In genomic region chr11:110251837-110252236, GRCh38 we compare ENCODE assay signal across 11 cellular contexts. TPM values are rescaled to one million over a fixed set of nuclear protein-coding genes. Genes with fewer than 3 reads are reported as not detected.
DNase-seq lines count a peak whose midpoint lies in the region; ATAC-seq and TF ChIP-seq lines count a peak whose summit lies in the region.
"Had no signal": no experiment of that assay in that cellular context is flagged by ENCODE, and none has a peak within 500 bp of the region (broad histone marks: within the 10 kb centered on the region; RNA-seq: fewer than 3 reads in every experiment).

No MANE protein-coding gene starts in this region.

- H2AFZ ChIP-seq in mesenchymal stem cell (ENCODE audit: low read depth, low read length) (no peak overlapping the region), Karpas-422 (ENCODE audit: low read length) (no peak overlapping the region)

- H4K8ac ChIP-seq in mesenchymal stem cell (ENCODE audit: low read length), result no peak overlapping the region

- H3K4me3 ChIP-seq in mesenchymal stem cell (ENCODE audit: insufficient read depth in 1 of 2, low read depth in 1 of 2, low read length in 2 of 2), result no peak overlapping the region
- H3K4me3 ChIP-seq in Karpas-422 (ENCODE audit: low read length), result no peak overlapping the region
- H3K4me3 ChIP-seq: skin epidermis, thoracic aorta had no signal

- no peak for ATAC-seq in HG03460 (IDR thresholded peaks at IDR 0.05; ENCODE audit: unreplicated experiment)

- no peaks in the 10 kb centered on the region for H3K79me2 ChIP-seq in Karpas-422 (ENCODE audit: low read length)

- WGBS in mesenchymal stem cell, result 100% methylated on average over 1 of the region's 1 CpG

- H3K36me3 ChIP-seq in mesenchymal stem cell (ENCODE audit: control insufficient read depth in 1 of 2, insufficient read depth in 2 of 2, low read depth in 1 of 2, low read length in 2 of 2), result peaks cover 5 to 62% of the 10 kb centered on the region in 2 experiments
- no peaks in the 10 kb centered on the region for H3K36me3 ChIP-seq in Karpas-422 (ENCODE audit: insufficient read depth, low read length)

- H2BK12ac ChIP-seq in mesenchymal stem cell (ENCODE audit: low read length in 2 of 2), result no peak overlapping the region

- H2BK120ac ChIP-seq in mesenchymal stem cell (ENCODE audit: low read depth, low read length), result no peak overlapping the region

- H2BK5ac ChIP-seq in mesenchymal stem cell (ENCODE audit: low read depth, low read length, poor library complexity, severe bottlenecking), result no peak overlapping the region

- H4K20me1 ChIP-seq in Karpas-422 (ENCODE audit: insufficient read depth, low read depth, low read length), result no peaks in the 10 kb centered on the region

- no peak overlapping the region for H3K18ac ChIP-seq in mesenchymal stem cell (ENCODE audit: low read depth in 1 of 2, low read length in 2 of 2)

- no peaks in the 10 kb centered on the region for H3K9me2 ChIP-seq in Karpas-422 (replicated peaks; ENCODE audit: insufficient read depth, low read length)

- H2BK15ac ChIP-seq in mesenchymal stem cell (ENCODE audit: low read depth, poor library complexity, severe bottlenecking), result no peak overlapping the region

- DNase-seq in Daoy (ENCODE audit: low read depth) (peak; percentile 46), NCI-H2029 (lab: John Stamatoyannopoulos, UW) (peak; percentile 50), cerebellar cortex (ENCODE audit: low spot score) (peak; percentile 16), mesenchymal stem cell (peak; percentile 29), retina (no peak), Karpas-422 (no peak), GM20000 (ENCODE audit: low spot score) (no peak)
- DNase-seq: activated naive CD4-positive, alpha-beta T cell treated with anti-CD3 and anti-CD28 coated beads for 36 hours had no signal

- no peak overlapping the region for H2AK5ac ChIP-seq in mesenchymal stem cell (ENCODE audit: low read length, severe bottlenecking)

- no peaks in the 10 kb centered on the region for H3K27me3 ChIP-seq in mesenchymal stem cell (ENCODE audit: control insufficient read depth in 1 of 2, insufficient read depth in 1 of 2, low read length in 2 of 2)
- no peaks in the 10 kb centered on the region for H3K27me3 ChIP-seq in Karpas-422 (ENCODE audit: low read length)

- peaks cover 20% of the 10 kb centered on the region for H3K79me1 ChIP-seq in mesenchymal stem cell (replicated peaks; ENCODE audit: low read length, poor library complexity, severe bottlenecking)

- H3K4me1 ChIP-seq in mesenchymal stem cell (ENCODE audit: control insufficient read depth, insufficient read depth, low read depth, low read length) (no peaks in the 10 kb centered on the region), Karpas-422 (ENCODE audit: low read length) (no peaks in the 10 kb centered on the region)

- no peak overlapping the region for H3K14ac ChIP-seq in mesenchymal stem cell (ENCODE audit: low read length in 2 of 2)

- H3K9ac ChIP-seq in mesenchymal stem cell (ENCODE audit: low read length), result no peak overlapping the region
- H3K9ac ChIP-seq in Karpas-422 (ENCODE audit: low read length), result no peak overlapping the region

- no peak overlapping the region for H4K91ac ChIP-seq in mesenchymal stem cell (ENCODE audit: low read length)

- no peak overlapping the region for H3K4ac ChIP-seq in mesenchymal stem cell (ENCODE audit: low read depth in 1 of 2, low read length in 2 of 2)

- H3K4me2 ChIP-seq in mesenchymal stem cell (ENCODE audit: low read length, poor library complexity, severe bottlenecking), result no peak overlapping the region
- no peak overlapping the region for H3K4me2 ChIP-seq in Karpas-422 (ENCODE audit: low read depth, low read length, poor library complexity, severe bottlenecking)

- TF ChIP-seq CTCF in GM20000 (IDR thresholded peaks at IDR 0.05; ENCODE audit: extremely low read depth, missing control alignments), result no peak

- H3K23ac ChIP-seq in mesenchymal stem cell (ENCODE audit: low read length in 2 of 2), result no peak overlapping the region

- H3K27ac ChIP-seq in mesenchymal stem cell (ENCODE audit: low read length, poor library complexity, severe bottlenecking) (no peak overlapping the region), Karpas-422 (ENCODE audit: low read length) (no peak overlapping the region)
- H3K27ac ChIP-seq: skin epidermis, thoracic aorta had no signal

- H3K9me3 ChIP-seq in mesenchymal stem cell (ENCODE audit: control insufficient read depth, low read length), result no peaks in the 10 kb centered on the region
- no peaks in the 10 kb centered on the region for H3K9me3 ChIP-seq in Karpas-422 (ENCODE audit: low read length)
- H3K9me3 ChIP-seq: thoracic aorta had no signal

RNA-seq across cellular contexts. Expression of gene RDX, which starts 44.6 kb away (rescaled TPM):
- total RNA-seq in Daoy (2014; rRNA removed; shearing (Covaris generic)), result 62.9 and 120 TPM in 2 replicates
- 84.4 TPM for polyA plus RNA-seq in mesenchymal stem cell (2013, experiment 1 of 2)
- polyA plus RNA-seq in mesenchymal stem cell (2013, experiment 2 of 2), result 83.4 TPM
- 0.47 and 0.71 TPM in 2 replicates for total RNA-seq in Karpas-422 (2014; rRNA removed; shearing (Covaris generic); ENCODE audit: low replicate concordance)

Comparison
In these comparisons a context has a peak if more than half of its experiments do, and no peak if none do; other contexts are left out.
1. DNase-seq: peak in Daoy (single experiment), NCI-H2029 (single experiment), cerebellar cortex (single experiment) and mesenchymal stem cell (single experiment); none in retina (single experiment), Karpas-422 (single experiment) and GM20000 (single experiment).
2. RNA of gene RDX, which starts 44.6 kb away (total RNA-seq): 62.9 to 120 TPM in Daoy; 0.47 to 0.71 TPM in Karpas-422; every median in the first group is over 10 times any median in the second.